Comparison of ENCODE assay signal across 33 cellular contexts in the genomic region with DNA sequence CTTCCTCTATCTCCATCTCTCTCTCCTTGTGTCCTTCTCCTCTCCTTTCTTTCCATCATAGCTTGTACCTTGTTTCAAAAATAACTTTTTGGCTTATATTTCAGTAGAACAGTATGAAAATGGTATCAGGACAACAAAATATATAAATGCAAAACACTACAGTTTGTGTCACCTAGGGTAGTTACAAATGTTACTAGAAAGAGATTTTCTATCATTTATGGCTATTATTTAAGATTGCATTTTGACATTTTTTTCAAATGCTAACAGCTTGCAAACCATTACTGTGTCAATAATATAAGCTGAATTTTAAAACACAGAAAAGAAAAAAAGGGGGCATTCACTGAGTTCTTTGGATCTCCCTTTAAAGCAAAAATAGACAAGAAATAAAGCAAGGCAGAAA.
DNase-seq lines count a peak whose midpoint lies in the region; ATAC-seq and TF ChIP-seq lines count a peak whose summit lies in the region.
"Had no signal": no experiment of that assay in that cellular context is flagged by ENCODE, and none has a peak within 500 bp of the region (broad histone marks: within the 10 kb centered on the region; RNA-seq: fewer than 3 reads in every experiment).

No MANE protein-coding gene starts in this region.

- H3K27ac ChIP-seq in A673 (ENCODE audit: low read depth, low read length, poor library complexity, severe bottlenecking) = peak overlapping the region; percentile 66
- no peak overlapping the region for H3K27ac ChIP-seq in neural cell (ENCODE audit: low read length)
- no peak overlapping the region for H3K27ac ChIP-seq in prostate gland
- H3K27ac ChIP-seq: 22Rv1; A549; BLaER1; BLaER1 treated with 17β-estradiol and CSF1 and Interleukin-3, amounts not matched to agents 10 nM and 100 nM; C4-2B had no signal

- H3K4me1 ChIP-seq in A673 (ENCODE audit: insufficient read depth, low read length, poor library complexity, severe bottlenecking) (no peaks in the 10 kb centered on the region), prostate gland (replicated peaks) (no peaks in the 10 kb centered on the region)
- H3K4me1 ChIP-seq: A549; BLaER1; BLaER1 treated with 17β-estradiol and CSF1 and Interleukin-3, amounts not matched to agents 10 nM and 100 nM; Caco-2 had no signal

- no peak for ATAC-seq in activated T-cell treated with anti-CD3 and anti-CD28 coated beads, Interleukin-2, amount 50 U/mL, for 72 hours (replicated peaks in 1 of 2)
- no peak for ATAC-seq in HG02852 (IDR thresholded peaks at IDR 0.05; ENCODE audit: unreplicated experiment)
- ATAC-seq: A549; CD8-positive, alpha-beta T cell had no signal

- TF ChIP-seq EP300 in neural cell (conservative IDR thresholded peaks at IDR 0.05; ENCODE audit: poor library complexity, severe bottlenecking) = peak; percentile 72

- no peak for DNase-seq in activated T-cell treated with anti-CD3 and anti-CD28 coated beads, Interleukin-2, amount 50 U/mL, for 72 hours
- DNase-seq in activated T-cell treated with anti-CD3 and anti-CD28 coated beads, Interleukin-2, amount 50 U/mL, for 48 hours = no peak
- no peak for DNase-seq in A673 (ENCODE audit: low spot score)
- no peak for DNase-seq in prostate gland (ENCODE audit: low spot score)
- DNase-seq: 8988T; ACHN; AML-193; BE2C; C1 segment of cervical spinal cord; Caco-2; Calu3; CD4-positive, alpha-beta memory T cell; CD4-positive, alpha-beta T cell; CD4-positive, CD25-positive, alpha-beta regulatory T cell; CD8-positive, alpha-beta memory T cell; CD8-positive, alpha-beta T cell; COR-L47; DMS 273 treated with DMSO at 0.1 percent for 48 hours; DMS153; DMS53; DMS79; DMS79 treated with DMSO at 0.1 percent for 48 hours; DND-41; EL had no signal

- H3K4me3 ChIP-seq in A673 (ENCODE audit: low read depth, low read length, poor library complexity, severe bottlenecking) (no peak overlapping the region), neural cell (ENCODE audit: low read length) (no peak overlapping the region), prostate gland (no peak overlapping the region)
- H3K4me3 ChIP-seq: A549; BLaER1; BLaER1 treated with 17β-estradiol and CSF1 and Interleukin-3, amounts not matched to agents 10 nM and 100 nM had no signal

- H3K79me2 ChIP-seq in neural cell (replicated peaks; ENCODE audit: insufficient read depth, low read length) = no peaks in the 10 kb centered on the region

- peaks cover 2 to 4% of the 10 kb centered on the region in 2 donors for H3K36me3 Mint-ChIP-seq in activated T-cell treated with anti-CD3 and anti-CD28 coated beads, Interleukin-2, amount 50 U/mL, for 72 hours (ENCODE audit: insufficient read depth in 2 of 2)
- H3K36me3 Mint-ChIP-seq: CD14-positive monocyte; CD4-positive, alpha-beta memory T cell; CD4-positive, CD25-positive, alpha-beta regulatory T cell; CD8-positive, alpha-beta memory T cell; CD8-positive, alpha-beta T cell had no signal

- POLR2A ChIA-PET in A673 (lab: Charles Lee; ENCODE audit: low non-redundant PET) = no interaction called here

- no peak overlapping the region for H2AFZ ChIP-seq in neural cell (ENCODE audit: low read depth, low read length)

- BruUV-seq in A673 (replicated peaks; lab: Mats Ljungman, UMichigan) = no TSS peak

- intact Hi-C loops in A673 (cut with micrococcal nuclease; ENCODE audit: unreplicated experiment) (loop anchor here (1.0 kb wide), 1 partner anchor 673 kb away; no protein-coding TSS in a partner anchor), prostate gland (cut with DNase I) (no loop called here)

- TF ChIP-seq CTCF in A673 (conservative IDR thresholded peaks at IDR 0.05; ENCODE audit: low read depth, low read length) = no peak
- no peak for TF ChIP-seq CTCF in neural cell (IDR thresholded peaks at IDR 0.05; ENCODE audit: poor library complexity, severe bottlenecking)
- no peak for TF ChIP-seq CTCF in prostate gland (IDR thresholded peaks at IDR 0.05)

- peaks cover 10 to 14% of the 10 kb centered on the region in 2 donors for H3K9me3 Mint-ChIP-seq in activated T-cell treated with anti-CD3 and anti-CD28 coated beads, Interleukin-2, amount 50 U/mL, for 72 hours

- no peak for TF ChIP-seq POLR2A in prostate gland (IDR thresholded peaks at IDR 0.05)

- H3K27ac Mint-ChIP-seq in activated T-cell treated with anti-CD3 and anti-CD28 coated beads, Interleukin-2, amount 50 U/mL, for 72 hours = peak overlapping the region; percentile 29
- H3K27ac Mint-ChIP-seq: B cell; CD14-positive monocyte; CD4-positive, alpha-beta memory T cell; CD4-positive, alpha-beta T cell; CD4-positive, CD25-positive, alpha-beta regulatory T cell; CD8-positive, alpha-beta T cell had no signal

- H3K36me3 ChIP-seq in A673 (ENCODE audit: insufficient read depth, low read length, poor library complexity, severe bottlenecking) (no peaks in the 10 kb centered on the region), neural cell (ENCODE audit: insufficient read depth, low read length) (no peaks in the 10 kb centered on the region), prostate gland (no peaks in the 10 kb centered on the region)
- H3K36me3 ChIP-seq: BE2C; BLaER1; BLaER1 treated with 17β-estradiol and CSF1 and Interleukin-3, amounts not matched to agents 10 nM and 100 nM had no signal

- no peaks in the 10 kb centered on the region for H3K9me2 ChIP-seq in neural cell (ENCODE audit: insufficient read depth, low read length)

- no peak overlapping the region for H3K9ac ChIP-seq in neural cell (ENCODE audit: low read length)
- H3K9ac ChIP-seq: BLaER1; BLaER1 treated with 17β-estradiol and CSF1 and Interleukin-3, amounts not matched to agents 10 nM and 100 nM had no signal

- H3K27me3 Mint-ChIP-seq in activated T-cell treated with anti-CD3 and anti-CD28 coated beads, Interleukin-2, amount 50 U/mL, for 72 hours (ENCODE audit: low read depth) = no peaks in the 10 kb centered on the region
- H3K27me3 Mint-ChIP-seq: B cell; CD4-positive, alpha-beta memory T cell; CD4-positive, alpha-beta T cell; CD4-positive, CD25-positive, alpha-beta regulatory T cell; CD8-positive, alpha-beta memory T cell had no signal

- H3K9me3 ChIP-seq in A673 (ENCODE audit: low read depth, low read length, poor library complexity, severe bottlenecking) (peaks cover 45% of the 10 kb centered on the region), neural cell (ENCODE audit: low read length) (no peaks in the 10 kb centered on the region), prostate gland (no peaks in the 10 kb centered on the region)
- H3K9me3 ChIP-seq: BE2C; BLaER1; BLaER1 treated with 17β-estradiol and CSF1 and Interleukin-3, amounts not matched to agents 10 nM and 100 nM; Caco-2 had no signal

- H3K4me1 Mint-ChIP-seq in activated T-cell treated with anti-CD3 and anti-CD28 coated beads, Interleukin-2, amount 50 U/mL, for 72 hours (ENCODE audit: low read depth) = no peaks in the 10 kb centered on the region
- H3K4me1 Mint-ChIP-seq: B cell; CD14-positive monocyte; CD4-positive, alpha-beta memory T cell; CD4-positive, CD25-positive, alpha-beta regulatory T cell; CD8-positive, alpha-beta memory T cell had no signal

- no peak for TF ChIP-seq RAD21 in neural cell (conservative IDR thresholded peaks at IDR 0.05)

- H4K20me1 ChIP-seq in neural cell (ENCODE audit: insufficient read depth) = no peaks in the 10 kb centered on the region
- H4K20me1 ChIP-seq: BLaER1; BLaER1 treated with 17β-estradiol and CSF1 and Interleukin-3, amounts not matched to agents 10 nM and 100 nM had no signal

- CTCF ChIA-PET in A673 (lab: Charles Lee) = no interaction called here

- no peaks in the 10 kb centered on the region for H3F3A ChIP-seq in neural cell (ENCODE audit: insufficient read depth, low read length, poor library complexity, severe bottlenecking)

- H3K4me2 ChIP-seq in neural cell (ENCODE audit: low read length) = no peak overlapping the region
- H3K4me2 ChIP-seq: A549; BLaER1; BLaER1 treated with 17β-estradiol and CSF1 and Interleukin-3, amounts not matched to agents 10 nM and 100 nM had no signal

- no peaks in the 10 kb centered on the region for H3K27me3 ChIP-seq in A673 (replicated peaks; ENCODE audit: insufficient read depth, low read depth, low read length, poor library complexity)
- no peaks in the 10 kb centered on the region for H3K27me3 ChIP-seq in neural cell (ENCODE audit: insufficient read depth, low read depth, low read length)
- H3K27me3 ChIP-seq in prostate gland (replicated peaks; ENCODE audit: insufficient read depth) = no peaks in the 10 kb centered on the region
- H3K27me3 ChIP-seq: BE2C; BLaER1; BLaER1 treated with 17β-estradiol and CSF1 and Interleukin-3, amounts not matched to agents 10 nM and 100 nM had no signal

- H3K4me3 Mint-ChIP-seq in activated T-cell treated with anti-CD3 and anti-CD28 coated beads, Interleukin-2, amount 50 U/mL, for 72 hours = no peak overlapping the region
- H3K4me3 Mint-ChIP-seq: B cell; CD14-positive monocyte; CD4-positive, alpha-beta memory T cell; CD4-positive, alpha-beta T cell; CD4-positive, CD25-positive, alpha-beta regulatory T cell; CD8-positive, alpha-beta memory T cell; CD8-positive, alpha-beta T cell had no signal

TF ChIP-seq in neural cell, 6 proteins besides CTCF, POLR2A, EP300 and RAD21:
- TF ChIP-seq POLR2AphosphoS5 (IDR thresholded peaks at IDR 0.05) (peak; percentile 58), TAF1 (IDR thresholded peaks at IDR 0.05; ENCODE audit: low read depth) (no peak)
